In the genomic region with DNA sequence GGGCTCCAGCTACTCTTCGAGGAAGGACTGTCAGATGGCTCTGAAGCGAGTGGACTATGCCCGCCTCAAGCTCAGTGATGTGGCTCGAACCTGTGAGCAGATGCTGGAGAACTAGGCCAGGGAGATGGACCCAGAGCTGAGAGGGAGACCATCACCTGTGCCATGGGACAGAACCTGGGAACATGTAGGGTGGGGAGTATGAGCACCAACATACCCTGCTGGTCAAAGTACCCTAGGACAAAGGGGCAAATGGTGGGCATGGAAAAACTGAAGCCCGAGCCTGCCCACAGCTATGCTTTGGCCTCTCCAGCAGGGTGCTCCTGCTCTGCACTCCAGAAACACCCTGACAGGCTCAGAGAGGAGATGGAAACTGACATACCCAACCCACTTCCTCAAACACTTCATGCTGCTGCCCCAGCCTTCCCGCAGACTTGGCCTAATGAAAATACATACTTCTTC, we compare ENCODE assay signal across 1 cellular context.
TF ChIP-seq lines count a peak whose summit lies in the region.

No MANE protein-coding gene starts in this region.

TF ChIP-seq in SK-N-SH, 30 proteins besides CTCF, POLR2A, EP300 and RAD21 (continued from another document):
- TF ChIP-seq, protein P1, sequence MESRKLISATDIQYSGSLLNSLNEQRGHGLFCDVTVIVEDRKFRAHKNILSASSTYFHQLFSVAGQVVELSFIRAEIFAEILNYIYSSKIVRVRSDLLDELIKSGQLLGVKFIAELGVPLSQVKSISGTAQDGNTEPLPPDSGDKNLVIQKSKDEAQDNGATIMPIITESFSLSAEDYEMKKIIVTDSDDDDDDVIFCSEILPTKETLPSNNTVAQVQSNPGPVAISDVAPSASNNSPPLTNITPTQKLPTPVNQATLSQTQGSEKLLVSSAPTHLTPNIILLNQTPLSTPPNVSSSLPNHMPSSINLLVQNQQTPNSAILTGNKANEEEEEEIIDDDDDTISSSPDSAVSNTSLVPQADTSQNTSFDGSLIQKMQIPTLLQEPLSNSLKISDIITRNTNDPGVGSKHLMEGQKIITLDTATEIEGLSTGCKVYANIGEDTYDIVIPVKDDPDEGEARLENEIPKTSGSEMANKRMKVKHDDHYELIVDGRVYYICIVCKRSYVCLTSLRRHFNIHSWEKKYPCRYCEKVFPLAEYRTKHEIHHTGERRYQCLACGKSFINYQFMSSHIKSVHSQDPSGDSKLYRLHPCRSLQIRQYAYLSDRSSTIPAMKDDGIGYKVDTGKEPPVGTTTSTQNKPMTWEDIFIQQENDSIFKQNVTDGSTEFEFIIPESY (IDR thresholded peaks at IDR 0.05; ENCODE audit: borderline replicate concordance, low read depth): no peak
